8 cellular contexts compared by ENCODE assay signal in the genomic region with DNA sequence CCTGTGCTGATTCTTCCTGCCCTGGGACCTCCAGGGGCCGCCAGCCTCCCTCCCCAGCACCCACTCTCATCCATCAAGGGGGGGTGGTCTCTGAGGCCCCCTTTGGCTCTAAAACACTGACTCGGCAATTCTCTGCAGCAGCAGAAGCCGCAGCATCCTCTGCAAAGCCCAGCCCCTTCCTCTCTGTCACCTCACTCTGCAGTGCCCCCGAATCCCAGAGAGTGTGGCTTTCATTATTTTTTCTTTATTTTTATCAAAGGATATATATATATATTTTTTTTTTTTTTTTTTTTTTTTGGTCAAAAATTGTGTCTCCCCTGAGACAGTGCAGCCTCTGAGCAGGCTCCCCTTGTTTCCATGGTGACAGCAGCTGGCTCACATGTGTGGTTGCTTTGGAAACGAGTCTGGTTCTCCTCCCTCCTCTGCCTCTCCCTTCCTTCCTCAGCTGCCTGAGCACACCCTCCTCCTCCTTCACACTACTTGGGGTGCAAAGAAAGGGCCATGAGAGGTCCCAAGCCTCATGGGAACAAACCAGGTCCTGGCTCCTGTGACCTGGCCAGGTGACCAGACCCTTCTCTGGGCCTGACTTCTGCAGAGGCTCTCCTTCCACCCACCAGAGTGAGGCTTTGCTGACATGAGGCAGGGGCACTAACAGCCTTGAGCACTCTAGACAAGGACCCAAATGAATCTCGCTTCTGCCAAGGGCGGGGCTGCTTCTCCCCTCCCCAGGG.
DNase-seq lines count a peak whose midpoint lies in the region; ATAC-seq and TF ChIP-seq lines count a peak whose summit lies in the region.

No MANE protein-coding gene starts in this region.

- intact Hi-C loops in left cardiac atrium (cut with DNase I) = no loop called here

- TF ChIP-seq CTCF in omental fat pad (IDR thresholded peaks at IDR 0.05) = no peak

- DNase-seq in NK-92 treated with Interleukin-12 subunit alpha and Interleukin-12 subunit beta, amount 100 ng/mL, for 24 hours (lab: John Stamatoyannopoulos, UW) = peak; percentile 12
- no peak for DNase-seq in NK-92 (lab: John Stamatoyannopoulos, UW; ENCODE audit: unreplicated experiment)
- DNase-seq in NAMALWA (ENCODE audit: low spot score) = peak; percentile 66
- DNase-seq in activated T-helper 1 cell treated with anti-CD3 and anti-CD28 coated beads, Interleukin-2, amount 50 U/mL, for 16 hours (ENCODE audit: low read depth in 1 of 2, low spot score in 1 of 2) = peak; percentile 23 to 45
- DNase-seq in left cardiac atrium = peak; percentile 73
- peak; percentile 21 to 66 for DNase-seq in stimulated activated CD4-positive, alpha-beta T cell treated with anti-CD3 and anti-CD28 coated beads, Interleukin-4, amount 100 ng/mL, for 4 hours
- no peak for DNase-seq in omental fat pad (ENCODE audit: low spot score)
- DNase-seq in COLO829 (ENCODE audit: low spot score) = no peak

- peak; percentile 67 to 75 for ATAC-seq in left cardiac atrium
- ATAC-seq in omental fat pad (ENCODE audit: low FRiP score) = no peak

Comparison
In these comparisons a context has a peak if more than half of its experiments do, and no peak if none do; other contexts are left out.
1. DNase-seq: peak in NK-92 treated with Interleukin-12 subunit alpha and Interleukin-12 subunit beta, amount 100 ng/mL, for 24 hours (single experiment), NAMALWA (single experiment), activated T-helper 1 cell treated with anti-CD3 and anti-CD28 coated beads, Interleukin-2, amount 50 U/mL, for 16 hours (2 of 2), left cardiac atrium (single experiment) and stimulated activated CD4-positive, alpha-beta T cell treated with anti-CD3 and anti-CD28 coated beads, Interleukin-4, amount 100 ng/mL, for 4 hours (2 of 2); none in NK-92 (single experiment), omental fat pad (single experiment) and COLO829 (single experiment).